19 cellular contexts compared by ENCODE assay signal in genomic region chr1:44566281-44567046, GRCh38.
"Had no signal": no experiment of that assay in that cellular context is flagged by ENCODE, and none has a peak within 500 bp of the region (broad histone marks: within the 10 kb centered on the region; RNA-seq: fewer than 3 reads in every experiment).

No MANE protein-coding gene starts in this region.

- H3K27ac ChIP-seq: foreskin keratinocyte, left ventricle myocardium inferior, lower lobe of right lung, ovary, right atrium auricular region, stomach, tibial artery, upper lobe of left lung, uterus had no signal

- ATAC-seq: foreskin keratinocyte, left cardiac atrium, lower lobe of right lung, natural killer cell had no signal

- FAIRE-seq: endothelial cell of umbilical vein, keratinocyte, small intestine had no signal

- DNase-seq: endodermal cell; erythroblast; foreskin keratinocyte; immature natural killer cell; left cardiac atrium; left ventricle myocardium inferior; lower lobe of right lung; natural killer cell; ovary; small intestine; stimulated activated CD4-positive, alpha-beta T cell treated with anti-CD3 and anti-CD28 coated beads, Interleukin-12 subunit alpha, Interleukin-12 subunit beta, amount 100 ng/mL, for 4 hours; stimulated activated naive CD4-positive, alpha-beta T cell; stomach; tibial artery; upper lobe of left lung; uterus had no signal

- H3K27me3 ChIP-seq: foreskin keratinocyte, ovary, right atrium auricular region, upper lobe of left lung, uterus had no signal
